12 cellular contexts compared by ENCODE assay signal in the genomic region with DNA sequence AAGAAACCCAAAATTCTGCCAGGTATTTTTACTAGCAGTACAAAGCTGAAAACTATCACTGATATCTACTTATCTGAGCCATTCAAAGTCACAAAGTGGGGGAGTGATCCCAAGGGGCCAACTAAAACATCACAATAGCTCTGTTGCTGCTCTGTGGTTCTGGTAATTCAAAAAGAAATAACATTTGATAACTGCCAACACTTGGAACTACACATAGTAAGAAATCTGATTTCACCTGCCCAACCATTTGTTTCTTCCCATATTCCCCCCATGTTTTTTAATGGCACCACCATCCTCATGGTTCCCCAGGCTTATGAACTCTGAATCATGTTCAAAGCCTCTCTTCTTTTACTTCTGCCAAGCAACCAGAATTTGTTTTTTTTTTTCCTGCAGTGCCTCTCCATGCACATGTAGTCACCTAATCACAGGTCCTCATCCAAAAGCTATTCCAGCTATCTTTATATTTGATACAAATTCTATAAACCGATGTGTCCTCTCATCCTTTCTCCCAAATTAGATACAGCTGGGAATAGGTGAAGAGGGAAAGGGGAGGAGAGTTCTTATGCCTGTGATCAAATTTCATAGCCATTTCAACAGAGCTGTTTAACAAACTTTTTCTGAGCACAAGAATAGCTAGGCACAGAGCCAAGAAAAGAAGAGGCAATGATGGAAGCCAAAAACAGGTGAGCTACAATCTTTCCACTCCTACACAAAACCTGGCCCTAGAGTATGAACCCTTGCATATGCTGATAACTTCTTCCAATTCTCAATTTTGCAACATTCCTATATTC.
DNase-seq lines count a peak whose midpoint lies in the region; ATAC-seq and TF ChIP-seq lines count a peak whose summit lies in the region.
"Had no signal": no experiment of that assay in that cellular context is flagged by ENCODE, and none has a peak within 500 bp of the region (broad histone marks: within the 10 kb centered on the region; RNA-seq: fewer than 3 reads in every experiment).

No MANE protein-coding gene starts in this region.

- no peak for ATAC-seq in GM18519 (IDR thresholded peaks at IDR 0.05; ENCODE audit: low FRiP score, unreplicated experiment)

- no peaks in the 10 kb centered on the region for H3K36me3 ChIP-seq in HEK293 (ENCODE audit: control insufficient read depth in 2 of 2, insufficient read depth in 1 of 2, low read length in 2 of 2)
- H3K36me3 ChIP-seq: thyroid gland had no signal

- no peak for TF ChIP-seq CTCF in HEK293 (tag by site-specific recombination; IDR thresholded peaks at IDR 0.05)

- peak; percentile 4 for DNase-seq in DMS153 (lab: John Stamatoyannopoulos, UW)
- DNase-seq in DMS153 treated with DMSO at 0.1 percent for 48 hours (lab: John Stamatoyannopoulos, UW; ENCODE audit: unreplicated experiment), result no peak
- DNase-seq in NCI-H2171 treated with DMSO at 0.1 percent for 48 hours (lab: John Stamatoyannopoulos, UW), result peak; percentile 75
- DNase-seq in iris pigment epithelial cell (ENCODE audit: low read depth), result peak; percentile 24
- no peak for DNase-seq in activated gamma-delta T cell (lab: John Stamatoyannopoulos, UW)
- no peak for DNase-seq in RKO (ENCODE audit: low spot score)
- DNase-seq: 8988T, hippocampal formation had no signal

- CTCF ChIA-PET in HEK293 (lab: Yijun Ruan, JAX), result interaction anchor here (0.5 to 1.0 kb wide), 5 partner anchors 15 to 105 kb away, joined by 3 to 4 read pairs (median 3); no protein-coding TSS in a partner anchor

- H3K4me1 ChIP-seq in HEK293 (ENCODE audit: control insufficient read depth, insufficient read depth, low read length), result peaks cover 20% of the 10 kb centered on the region
- H3K4me1 ChIP-seq: thyroid gland had no signal

- no peaks in the 10 kb centered on the region for H3K9me3 ChIP-seq in HEK293 (ENCODE audit: control insufficient read depth, insufficient read depth, low read depth, low read length)
- H3K9me3 ChIP-seq: thyroid gland had no signal

- H3K4me3 ChIP-seq in HEK293 (ENCODE audit: low read depth, low read length), result no peak overlapping the region
- H3K4me3 ChIP-seq: thyroid gland had no signal

- POLR2A ChIA-PET in HEK293 (lab: Yijun Ruan, JAX), result no interaction called here

- no peak overlapping the region for H3K27ac ChIP-seq in HEK293 (ENCODE audit: extremely low read depth, low read depth, low read length)
- H3K27ac ChIP-seq: RWPE1, thyroid gland had no signal

TF ChIP-seq in HEK293, 187 proteins besides CTCF, POLR2A, EP300 and RAD21:
- TF ChIP-seq, protein P1, sequence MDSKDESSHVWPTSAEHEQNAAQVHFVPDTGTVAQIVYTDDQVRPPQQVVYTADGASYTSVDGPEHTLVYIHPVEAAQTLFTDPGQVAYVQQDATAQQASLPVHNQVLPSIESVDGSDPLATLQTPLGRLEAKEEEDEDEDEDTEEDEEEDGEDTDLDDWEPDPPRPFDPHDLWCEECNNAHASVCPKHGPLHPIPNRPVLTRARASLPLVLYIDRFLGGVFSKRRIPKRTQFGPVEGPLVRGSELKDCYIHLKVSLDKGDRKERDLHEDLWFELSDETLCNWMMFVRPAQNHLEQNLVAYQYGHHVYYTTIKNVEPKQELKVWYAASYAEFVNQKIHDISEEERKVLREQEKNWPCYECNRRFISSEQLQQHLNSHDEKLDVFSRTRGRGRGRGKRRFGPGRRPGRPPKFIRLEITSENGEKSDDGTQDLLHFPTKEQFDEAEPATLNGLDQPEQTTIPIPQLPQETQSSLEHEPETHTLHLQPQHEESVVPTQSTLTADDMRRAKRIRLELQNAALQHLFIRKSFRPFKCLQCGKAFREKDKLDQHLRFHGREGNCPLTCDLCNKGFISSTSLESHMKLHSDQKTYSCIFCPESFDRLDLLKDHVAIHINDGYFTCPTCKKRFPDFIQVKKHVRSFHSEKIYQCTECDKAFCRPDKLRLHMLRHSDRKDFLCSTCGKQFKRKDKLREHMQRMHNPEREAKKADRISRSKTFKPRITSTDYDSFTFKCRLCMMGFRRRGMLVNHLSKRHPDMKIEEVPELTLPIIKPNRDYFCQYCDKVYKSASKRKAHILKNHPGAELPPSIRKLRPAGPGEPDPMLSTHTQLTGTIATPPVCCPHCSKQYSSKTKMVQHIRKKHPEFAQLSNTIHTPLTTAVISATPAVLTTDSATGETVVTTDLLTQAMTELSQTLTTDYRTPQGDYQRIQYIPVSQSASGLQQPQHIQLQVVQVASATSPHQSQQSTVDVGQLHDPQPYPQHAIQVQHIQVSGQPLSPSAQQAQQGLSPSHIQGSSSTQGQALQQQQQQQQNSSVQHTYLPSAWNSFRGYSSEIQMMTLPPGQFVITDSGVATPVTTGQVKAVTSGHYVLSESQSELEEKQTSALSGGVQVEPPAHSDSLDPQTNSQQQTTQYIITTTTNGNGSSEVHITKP (tag by site-specific recombination; IDR thresholded peaks at IDR 0.05), result peak; percentile 94
- no peak for TF ChIP-seq ZNF302 (tag by site-specific recombination; IDR thresholded peaks at IDR 0.05; ENCODE audit: low read depth)
- no peak for TF ChIP-seq ZNF416 (tag by site-specific recombination; IDR thresholded peaks at IDR 0.05)
- TF ChIP-seq MEIS1 (CRISPR knock-in tag; IDR thresholded peaks at IDR 0.05; ENCODE audit: borderline replicate concordance), result no peak
- peak; percentile 33; the same call in 1 of the 2 replicates for TF ChIP-seq IKZF3 (tag by site-specific recombination; IDR thresholded peaks at IDR 0.05)
- TF ChIP-seq, protein P2, sequence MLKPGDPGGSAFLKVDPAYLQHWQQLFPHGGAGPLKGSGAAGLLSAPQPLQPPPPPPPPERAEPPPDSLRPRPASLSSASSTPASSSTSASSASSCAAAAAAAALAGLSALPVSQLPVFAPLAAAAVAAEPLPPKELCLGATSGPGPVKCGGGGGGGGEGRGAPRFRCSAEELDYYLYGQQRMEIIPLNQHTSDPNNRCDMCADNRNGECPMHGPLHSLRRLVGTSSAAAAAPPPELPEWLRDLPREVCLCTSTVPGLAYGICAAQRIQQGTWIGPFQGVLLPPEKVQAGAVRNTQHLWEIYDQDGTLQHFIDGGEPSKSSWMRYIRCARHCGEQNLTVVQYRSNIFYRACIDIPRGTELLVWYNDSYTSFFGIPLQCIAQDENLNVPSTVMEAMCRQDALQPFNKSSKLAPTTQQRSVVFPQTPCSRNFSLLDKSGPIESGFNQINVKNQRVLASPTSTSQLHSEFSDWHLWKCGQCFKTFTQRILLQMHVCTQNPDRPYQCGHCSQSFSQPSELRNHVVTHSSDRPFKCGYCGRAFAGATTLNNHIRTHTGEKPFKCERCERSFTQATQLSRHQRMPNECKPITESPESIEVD (tag by site-specific recombination; IDR thresholded peaks at IDR 0.05), result peak; percentile 66
- TF ChIP-seq PRDM1 (tag by site-specific recombination; IDR thresholded peaks at IDR 0.05), result no peak
- TF ChIP-seq, protein P3, sequence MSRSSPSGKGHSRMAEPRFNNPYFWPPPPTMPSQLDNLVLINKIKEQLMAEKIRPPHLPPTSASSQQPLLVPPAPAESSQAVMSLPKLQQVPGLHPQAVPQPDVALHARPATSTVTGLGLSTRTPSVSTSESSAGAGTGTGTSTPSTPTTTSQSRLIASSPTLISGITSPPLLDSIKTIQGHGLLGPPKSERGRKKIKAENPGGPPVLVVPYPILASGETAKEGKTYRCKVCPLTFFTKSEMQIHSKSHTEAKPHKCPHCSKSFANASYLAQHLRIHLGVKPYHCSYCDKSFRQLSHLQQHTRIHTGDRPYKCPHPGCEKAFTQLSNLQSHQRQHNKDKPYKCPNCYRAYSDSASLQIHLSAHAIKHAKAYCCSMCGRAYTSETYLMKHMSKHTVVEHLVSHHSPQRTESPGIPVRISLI (tag by site-specific recombination; IDR thresholded peaks at IDR 0.05), result peak; percentile 52; the same call in 1 of the 2 replicates
TF ChIP-seq in HEK293: peak in this region for 4.

Comparison
In these comparisons a context has a peak if more than half of its experiments do, and no peak if none do; other contexts are left out.
1. DNase-seq: peak in DMS153 (single experiment), NCI-H2171 treated with DMSO at 0.1 percent for 48 hours (single experiment) and iris pigment epithelial cell (single experiment); none in DMS153 treated with DMSO at 0.1 percent for 48 hours (single experiment), activated gamma-delta T cell (single experiment) and RKO (single experiment).